In the genomic region with DNA sequence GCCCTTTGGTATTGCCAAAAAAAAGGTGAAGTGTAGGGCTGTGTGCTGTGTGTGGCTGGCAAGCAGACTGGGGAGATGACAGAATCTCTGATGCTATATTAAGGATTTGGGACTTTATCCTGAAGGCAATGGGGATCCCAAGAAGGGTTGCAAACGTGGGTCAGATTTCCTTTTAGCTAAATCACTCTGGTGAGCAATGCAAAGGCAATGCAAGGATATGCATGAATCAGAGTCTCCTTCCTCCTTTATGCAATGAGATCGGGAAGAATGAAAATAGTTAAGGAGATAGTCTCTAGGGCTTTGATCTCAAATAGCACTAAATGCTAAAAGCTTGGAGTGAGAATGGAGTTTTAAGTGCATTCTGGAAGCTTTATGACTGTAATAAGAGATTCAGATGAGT, we compare ENCODE assay signal across 16 cellular contexts. TPM values are rescaled to one million over a fixed set of nuclear protein-coding genes. Genes with fewer than 3 reads are reported as not detected.
A peak's percentile ranks its signal among the peaks of the same experiment; 100 is the strongest.
DNase-seq lines count a peak whose midpoint lies in the region; ATAC-seq and TF ChIP-seq lines count a peak whose summit lies in the region.
"Had no signal": no experiment of that assay in that cellular context is flagged by ENCODE, and none has a peak within 500 bp of the region (broad histone marks: within the 10 kb centered on the region; RNA-seq: fewer than 3 reads in every experiment).

No MANE protein-coding gene starts in this region.

- ATAC-seq in HG02588 (IDR thresholded peaks at IDR 0.05; ENCODE audit: unreplicated experiment) (no peak), GM21825 (IDR thresholded peaks at IDR 0.05; ENCODE audit: unreplicated experiment) (no peak)
- ATAC-seq: T-cell had no signal

- intact Hi-C loops in esophagus squamous epithelium (cut with DNase I): no loop called here

- H3K9me3 ChIP-seq in esophagus squamous epithelium: no peaks in the 10 kb centered on the region
- H3K9me3 ChIP-seq: BE2C had no signal

- 15 to 23% methylated on average over 2 of the region's 2 CpGs for WGBS in esophagus squamous epithelium, 2 donors

- H3K4me3 ChIP-seq in esophagus squamous epithelium: no peak overlapping the region

- DNase-seq in AG08395 (ENCODE audit: low spot score): peak; percentile 79
- DNase-seq in HS-27A (ENCODE audit: low read depth): peak; percentile 29
- DNase-seq in astrocyte of the hippocampus (ENCODE audit: low read depth, low spot score): peak; percentile 8
- DNase-seq in iris pigment epithelial cell (ENCODE audit: low read depth): peak; percentile 64
- no peak for DNase-seq in esophagus squamous epithelium (lab: John Stamatoyannopoulos, UW)
- no peak for DNase-seq in osteocyte (ENCODE audit: extremely low spot score, unreplicated experiment)
- DNase-seq: BE2C; central memory CD4-positive, alpha-beta T cell; DMS153; NCI-H524; OCI-M1; T-cell had no signal

- no peaks in the 10 kb centered on the region for H3K4me1 ChIP-seq in esophagus squamous epithelium
- H3K4me1 ChIP-seq: BE2C, parathyroid adenoma had no signal

- H3K27me3 ChIP-seq in esophagus squamous epithelium: peaks cover 0 to 11% (median 0%) of the 10 kb centered on the region in 4 donors
- H3K27me3 ChIP-seq: BE2C had no signal

- no peak for TF ChIP-seq POLR2A in esophagus squamous epithelium (IDR thresholded peaks at IDR 0.05)

- no peaks in the 10 kb centered on the region for H3K9me3 Mint-ChIP-seq in osteocyte (ENCODE audit: unreplicated experiment)
- H3K9me3 Mint-ChIP-seq: activated naive CD4-positive, alpha-beta T cell treated with anti-CD3 and anti-CD28 coated beads, Interleukin-2, amount 50 U/mL, for 24 hours; T-cell had no signal

- no peak overlapping the region for H3K4me3 Mint-ChIP-seq in osteocyte (ENCODE audit: unreplicated experiment)
- H3K4me3 Mint-ChIP-seq: activated naive CD4-positive, alpha-beta T cell treated with anti-CD3 and anti-CD28 coated beads, Interleukin-2, amount 50 U/mL, for 24 hours; T-cell had no signal

- no peaks in the 10 kb centered on the region for H3K36me3 Mint-ChIP-seq in osteocyte (ENCODE audit: unreplicated experiment)
- H3K36me3 Mint-ChIP-seq: activated naive CD4-positive, alpha-beta T cell treated with anti-CD3 and anti-CD28 coated beads, Interleukin-2, amount 50 U/mL, for 24 hours; T-cell had no signal

- H3K36me3 ChIP-seq in esophagus squamous epithelium: no peaks in the 10 kb centered on the region
- H3K36me3 ChIP-seq: BE2C had no signal

- no peak overlapping the region for H3K27ac ChIP-seq in esophagus squamous epithelium
- H3K27ac ChIP-seq: parathyroid adenoma had no signal

- TF ChIP-seq CTCF in esophagus squamous epithelium (IDR thresholded peaks at IDR 0.05): no peak
- TF ChIP-seq CTCF in osteocyte (IDR thresholded peaks at IDR 0.05): no peak

- peaks cover 2% of the 10 kb centered on the region for H3K27me3 Mint-ChIP-seq in osteocyte (ENCODE audit: unreplicated experiment)

- H3K4me1 Mint-ChIP-seq in osteocyte (ENCODE audit: unreplicated experiment): no peaks in the 10 kb centered on the region
- H3K4me1 Mint-ChIP-seq: activated naive CD4-positive, alpha-beta T cell treated with anti-CD3 and anti-CD28 coated beads, Interleukin-2, amount 50 U/mL, for 24 hours; T-cell had no signal

- H3K27ac Mint-ChIP-seq in osteocyte (ENCODE audit: unreplicated experiment): no peak overlapping the region
- H3K27ac Mint-ChIP-seq: activated naive CD4-positive, alpha-beta T cell treated with anti-CD3 and anti-CD28 coated beads, Interleukin-2, amount 50 U/mL, for 24 hours; T-cell had no signal

RNA-seq across cellular contexts. Expression of gene SHISA9, which starts 27.3 kb away (rescaled TPM):
- total RNA-seq in esophagus squamous epithelium (under 1 TPM in 1 of 4 donors, not detected in 3; 0.19 TPM), osteocyte (0.05 TPM in 1 of 2 replicates, not detected in the other)

Comparison
In these comparisons a context has a peak if more than half of its experiments do, and no peak if none do; other contexts are left out.
1. DNase-seq: peak in AG08395 (single experiment), HS-27A (single experiment), astrocyte of the hippocampus (single experiment) and iris pigment epithelial cell (single experiment); none in esophagus squamous epithelium (single experiment) and osteocyte (single experiment).